In genomic region chr6:81328700-81329099, GRCh38 we compare ENCODE assay signal across 11 cellular contexts.
"Had no signal": no experiment of that assay in that cellular context is flagged by ENCODE, and none has a peak within 500 bp of the region (broad histone marks: within the 10 kb centered on the region; RNA-seq: fewer than 3 reads in every experiment).

No MANE protein-coding gene starts in this region.

- FAIRE-seq: H1, H54 had no signal

- H3K9me3 ChIP-seq: HAP-1 had no signal

- H3K4me3 Mint-ChIP-seq: GM23338, H9, HFFc6 had no signal

- H3K9ac ChIP-seq: GM23248 had no signal

- H3K4me3 ChIP-seq: GM23248, GM23338, HAP-1 had no signal

- H3K4me1 Mint-ChIP-seq: GM23338, H9 had no signal

- H3K4me2 ChIP-seq: GM23338 had no signal

- H2AFZ ChIP-seq: GM23338 had no signal

- H3K9me3 Mint-ChIP-seq: GM23338, H9, HFFc6 had no signal

- ATAC-seq: GM23338, HCT116 had no signal

- H3K36me3 ChIP-seq: HAP-1 had no signal

- H3K27ac Mint-ChIP-seq: GM23338, H9, HFFc6 had no signal

- DNase-seq: GM23248, GOT3, H7, H9, HCEC 1CT, HFFc6 had no signal

- H3K4me1 ChIP-seq: HAP-1 had no signal
